In the genomic region with DNA sequence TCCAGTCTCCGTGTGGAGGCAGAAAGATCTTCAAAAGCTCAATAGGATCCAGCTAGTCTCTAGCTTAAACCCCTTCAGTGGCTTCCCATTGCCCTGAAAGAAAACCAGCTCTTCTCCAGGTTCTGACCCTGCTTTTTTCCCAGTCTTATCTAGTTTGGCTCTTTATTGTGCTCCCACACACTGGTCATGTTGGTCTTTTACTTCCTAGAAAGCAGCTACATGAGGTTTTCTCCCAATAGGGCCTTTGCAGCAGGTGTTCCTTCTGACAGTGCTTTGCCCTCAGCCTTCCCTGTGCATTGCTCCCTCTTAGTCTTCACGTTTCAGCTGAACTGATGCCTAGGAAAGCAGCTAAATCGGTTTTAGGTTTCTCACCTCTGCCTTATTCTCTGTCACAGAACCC, we compare ENCODE assay signal across 35 cellular contexts.
"Had no signal": no experiment of that assay in that cellular context is flagged by ENCODE, and none has a peak within 500 bp of the region (broad histone marks: within the 10 kb centered on the region; RNA-seq: fewer than 3 reads in every experiment).

No MANE protein-coding gene starts in this region.

- ATAC-seq: activated CD8-positive, alpha-beta T cell treated with anti-CD3 and anti-CD28 coated beads for 36 hours; activated naive CD8-positive, alpha-beta T cell treated with anti-CD3 and anti-CD28 coated beads, Interleukin-2, amount 50 U/mL, for 24 hours had no signal

- H3K4me3 ChIP-seq: ascending aorta, cardiac muscle cell had no signal

- H3K4me1 Mint-ChIP-seq: activated B cell treated with CpG ODN at 0.5 μM for 24 hours; activated CD4-positive, alpha-beta T cell treated with anti-CD3 and anti-CD28 coated beads, Interleukin-2, amount 10 ng/mL, durations not matched to agents 24 days and 14 days; activated naive CD4-positive, alpha-beta T cell treated with anti-CD3 and anti-CD28 coated beads, Interleukin-2, amount 10 ng/mL, durations not matched to agents 7 days and 5 days; activated naive CD4-positive, alpha-beta T cell treated with anti-CD3 and anti-CD28 coated beads, Interleukin-2, amount 50 U/mL, for 24 hours; activated naive CD8-positive, alpha-beta T cell treated with anti-CD3 and anti-CD28 coated beads, Interleukin-2, amount 10 ng/mL, durations not matched to agents 7 days and 5 days; activated naive CD8-positive, alpha-beta T cell treated with anti-CD3 and anti-CD28 coated beads, Interleukin-2, amount 50 U/mL, for 24 hours; central memory CD8-positive, alpha-beta T cell had no signal

- H3K9me3 Mint-ChIP-seq: activated B cell treated with CpG ODN at 0.5 μM for 24 hours; activated CD4-positive, alpha-beta memory T cell treated with anti-CD3 and anti-CD28 coated beads for 36 hours; activated CD4-positive, alpha-beta T cell treated with anti-CD3 and anti-CD28 coated beads, Interleukin-2, amount 10 ng/mL, durations not matched to agents 24 days and 14 days; activated CD8-positive, alpha-beta T cell treated with anti-CD3 and anti-CD28 coated beads for 36 hours; activated naive CD4-positive, alpha-beta T cell treated with anti-CD3 and anti-CD28 coated beads, Interleukin-2, amount 10 ng/mL, durations not matched to agents 7 days and 5 days; activated naive CD4-positive, alpha-beta T cell treated with anti-CD3 and anti-CD28 coated beads, Interleukin-2, amount 50 U/mL, for 24 hours; activated naive CD8-positive, alpha-beta T cell treated with anti-CD3 and anti-CD28 coated beads, Interleukin-2, amount 10 ng/mL, durations not matched to agents 7 days and 5 days; activated naive CD8-positive, alpha-beta T cell treated with anti-CD3 and anti-CD28 coated beads, Interleukin-2, amount 50 U/mL, for 24 hours; activated T-cell treated with anti-CD3 and anti-CD28 coated beads, Interleukin-2, amount 50 U/mL, for 24 hours; activated T-helper 2 cell treated with anti-CD3 and anti-CD28 coated beads, Interferon-gamma antibody, Interleukin-2, Interleukin-4, amounts not matched to agents 10 μg/mL and 5 μg/mL and 100 μg/mL, durations not matched to agents 14 hours and 24 hours and 36 hours; central memory CD8-positive, alpha-beta T cell; T-helper 1 cell treated with Interleukin-12 subunit alpha and Interleukin-12 subunit beta and Interleukin-4 antibody, amounts not matched to agents 30 μg/mL and 1 μg/mL, for 36 hours; T-helper 2 cell treated with Interferon-gamma antibody and Interleukin-4, amounts not matched to agents 5 μg/mL and 100 μg/mL, for 36 hours had no signal

- H3K36me3 Mint-ChIP-seq: activated CD4-positive, alpha-beta memory T cell treated with anti-CD3 and anti-CD28 coated beads for 36 hours; activated naive CD4-positive, alpha-beta T cell treated with anti-CD3 and anti-CD28 coated beads, Interleukin-2, amount 10 ng/mL, durations not matched to agents 7 days and 5 days; activated naive CD8-positive, alpha-beta T cell; activated naive CD8-positive, alpha-beta T cell treated with anti-CD3 and anti-CD28 coated beads, Interleukin-2, amount 10 ng/mL, durations not matched to agents 7 days and 5 days; brain had no signal

- H3K36me3 ChIP-seq: ascending aorta, cardiac muscle cell had no signal

- H3K4me3 Mint-ChIP-seq: activated B cell treated with CpG ODN at 0.5 μM for 24 hours; activated CD4-positive, alpha-beta memory T cell treated with anti-CD3 and anti-CD28 coated beads for 36 hours; activated CD4-positive, alpha-beta T cell treated with anti-CD3 and anti-CD28 coated beads, Interleukin-2, amount 10 ng/mL, durations not matched to agents 24 days and 14 days; activated CD8-positive, alpha-beta T cell treated with anti-CD3 and anti-CD28 coated beads for 36 hours; activated naive CD4-positive, alpha-beta T cell treated with anti-CD3 and anti-CD28 coated beads, Interleukin-2, amount 10 ng/mL, durations not matched to agents 7 days and 5 days; activated naive CD4-positive, alpha-beta T cell treated with anti-CD3 and anti-CD28 coated beads, Interleukin-2, amount 50 U/mL, for 24 hours; activated naive CD8-positive, alpha-beta T cell; activated naive CD8-positive, alpha-beta T cell treated with anti-CD3 and anti-CD28 coated beads, Interleukin-2, amount 10 ng/mL, durations not matched to agents 7 days and 5 days; activated naive CD8-positive, alpha-beta T cell treated with anti-CD3 and anti-CD28 coated beads, Interleukin-2, amount 50 U/mL, for 24 hours; activated T-cell treated with anti-CD3 and anti-CD28 coated beads, Interleukin-2, amount 50 U/mL, for 24 hours; brain; central memory CD8-positive, alpha-beta T cell; T-helper 1 cell treated with Interleukin-12 subunit alpha and Interleukin-12 subunit beta and Interleukin-4 antibody, amounts not matched to agents 30 μg/mL and 1 μg/mL, for 36 hours; T-helper 2 cell treated with Interferon-gamma antibody and Interleukin-4, amounts not matched to agents 5 μg/mL and 100 μg/mL, for 36 hours had no signal

- H3K27ac ChIP-seq: ascending aorta, cardiac muscle cell, VCaP had no signal

- H3K27me3 ChIP-seq: ascending aorta had no signal

- H3K4me1 ChIP-seq: ascending aorta had no signal

- H3K9me3 ChIP-seq: ascending aorta had no signal

- DNase-seq: activated B cell treated with CpG ODN at 0.5 μM for 24 hours; activated CD4-positive, alpha-beta memory T cell treated with anti-CD3 and anti-CD28 coated beads for 36 hours; activated CD4-positive, alpha-beta T cell treated with anti-CD3 and anti-CD28 coated beads for 4 hours; activated CD4-positive, alpha-beta T cell treated with anti-CD3 and anti-CD28 coated beads, Interleukin-2, amount 10 ng/mL, durations not matched to agents 24 days and 14 days; activated CD4-positive, alpha-beta T cell treated with anti-CD3 and anti-CD28 coated beads, Interleukin-2, amount 50 U/mL, for 1 hour; activated CD4-positive, alpha-beta T cell treated with anti-CD3 and anti-CD28 coated beads, Interleukin-2, amount 50 U/mL, for 4 hours; activated CD4-positive, CD25-positive, alpha-beta regulatory T cell treated with anti-CD3 and anti-CD28 coated beads, Interleukin-2, amount 50 U/mL, for 72 hours; activated CD8-positive, alpha-beta memory T cell treated with anti-CD3 and anti-CD28 coated beads, Interleukin-2, amount 50 U/mL, for 4 hours; activated CD8-positive, alpha-beta T cell treated with anti-CD3 and anti-CD28 coated beads for 36 hours; activated effector memory CD4-positive, alpha-beta T cell treated with Interleukin-2 at 50 U/mL for 16 hours; activated gamma-delta T cell; activated naive CD4-positive, alpha-beta T cell treated with anti-CD3 and anti-CD28 coated beads, Interleukin-2, amount 10 ng/mL, durations not matched to agents 7 days and 5 days; activated naive CD4-positive, alpha-beta T cell treated with Interleukin-2 at 50 U/mL for 16 hours; activated naive CD8-positive, alpha-beta T cell treated with anti-CD3 and anti-CD28 coated beads, Interleukin-2, amount 10 ng/mL, durations not matched to agents 7 days and 5 days; activated naive CD8-positive, alpha-beta T cell treated with anti-CD3 and anti-CD28 coated beads, Interleukin-2, amount 50 U/mL, for 24 hours; activated T-cell treated with anti-CD3 and anti-CD28 coated beads for 4 hours; activated T-cell treated with anti-CD3 and anti-CD28 coated beads, Interleukin-2, amount 50 U/mL, for 24 hours; activated T-cell treated with anti-CD3 and anti-CD28 coated beads, Interleukin-2, amount 50 U/mL, for 48 hours; amygdala; anterior cingulate cortex; caudate nucleus; cerebellar nuclear complex; T-helper 1 cell; T-helper 2 cell; T-helper 9 cell had no signal

- H3K27ac Mint-ChIP-seq: activated B cell treated with CpG ODN at 0.5 μM for 24 hours; activated CD4-positive, alpha-beta memory T cell treated with anti-CD3 and anti-CD28 coated beads for 36 hours; activated CD4-positive, alpha-beta T cell treated with anti-CD3 and anti-CD28 coated beads, Interleukin-2, amount 10 ng/mL, durations not matched to agents 24 days and 14 days; activated CD8-positive, alpha-beta T cell treated with anti-CD3 and anti-CD28 coated beads for 36 hours; activated naive CD4-positive, alpha-beta T cell treated with anti-CD3 and anti-CD28 coated beads, Interleukin-2, amount 10 ng/mL, durations not matched to agents 7 days and 5 days; activated naive CD4-positive, alpha-beta T cell treated with anti-CD3 and anti-CD28 coated beads, Interleukin-2, amount 50 U/mL, for 24 hours; activated naive CD8-positive, alpha-beta T cell; activated naive CD8-positive, alpha-beta T cell treated with anti-CD3 and anti-CD28 coated beads, Interleukin-2, amount 10 ng/mL, durations not matched to agents 7 days and 5 days; activated naive CD8-positive, alpha-beta T cell treated with anti-CD3 and anti-CD28 coated beads, Interleukin-2, amount 50 U/mL, for 24 hours; activated T-cell treated with anti-CD3 and anti-CD28 coated beads, Interleukin-2, amount 50 U/mL, for 24 hours; activated T-helper 2 cell treated with anti-CD3 and anti-CD28 coated beads, Interferon-gamma antibody, Interleukin-2, Interleukin-4, amounts not matched to agents 10 μg/mL and 5 μg/mL and 100 μg/mL, durations not matched to agents 14 hours and 24 hours and 36 hours; brain; T-helper 1 cell treated with Interleukin-12 subunit alpha and Interleukin-12 subunit beta and Interleukin-4 antibody, amounts not matched to agents 30 μg/mL and 1 μg/mL, for 36 hours; T-helper 2 cell treated with Interferon-gamma antibody and Interleukin-4, amounts not matched to agents 5 μg/mL and 100 μg/mL, for 36 hours had no signal
